Comparison of ENCODE assay signal across 1 cellular context in genomic region chr12:8909752-8910151, GRCh38.
TF ChIP-seq lines count a peak whose summit lies in the region.

No MANE protein-coding gene starts in this region.

TF ChIP-seq in WTC11, 78 proteins besides CTCF, POLR2A, EP300 and RAD21 (continued from another document):
- no peak for TF ChIP-seq MAX (CRISPR knock-in tag; IDR thresholded peaks at IDR 0.05)
- TF ChIP-seq, protein P1, sequence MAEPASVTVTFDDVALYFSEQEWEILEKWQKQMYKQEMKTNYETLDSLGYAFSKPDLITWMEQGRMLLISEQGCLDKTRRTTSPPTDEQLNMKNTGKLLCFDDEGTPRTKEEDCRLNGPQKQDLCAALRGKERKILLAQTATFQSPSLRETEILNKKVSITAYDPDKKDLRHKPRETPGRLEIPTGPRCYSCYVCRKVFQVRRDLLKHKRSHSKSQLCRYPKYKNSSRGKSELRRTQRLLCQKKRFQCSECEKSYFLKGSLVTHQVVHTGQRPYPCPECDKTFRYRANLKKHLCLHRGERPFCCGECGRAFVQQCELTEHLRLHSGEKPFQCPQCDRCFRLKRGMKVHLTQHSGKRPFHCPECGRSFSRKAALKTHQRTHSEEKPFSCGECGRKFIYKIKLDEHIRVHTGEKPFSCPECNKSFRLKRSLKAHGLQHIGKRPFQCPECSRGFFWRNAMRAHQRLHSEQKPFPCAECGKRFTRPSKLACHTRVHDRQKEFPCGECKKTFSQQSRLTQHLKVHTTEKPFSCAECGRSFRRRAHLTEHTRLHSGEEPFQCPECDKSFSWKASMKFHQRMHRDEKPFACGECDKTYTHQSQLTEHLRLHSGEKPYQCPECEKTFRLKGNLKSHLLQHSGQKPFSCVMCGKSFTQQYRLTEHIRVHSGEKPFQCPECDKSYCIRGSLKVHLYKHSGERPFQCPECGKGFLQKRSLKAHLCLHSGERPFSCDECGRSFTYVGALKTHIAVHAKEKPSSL (CRISPR knock-in tag; conservative IDR thresholded peaks at IDR 0.05): no peak
- TF ChIP-seq, protein P2, sequence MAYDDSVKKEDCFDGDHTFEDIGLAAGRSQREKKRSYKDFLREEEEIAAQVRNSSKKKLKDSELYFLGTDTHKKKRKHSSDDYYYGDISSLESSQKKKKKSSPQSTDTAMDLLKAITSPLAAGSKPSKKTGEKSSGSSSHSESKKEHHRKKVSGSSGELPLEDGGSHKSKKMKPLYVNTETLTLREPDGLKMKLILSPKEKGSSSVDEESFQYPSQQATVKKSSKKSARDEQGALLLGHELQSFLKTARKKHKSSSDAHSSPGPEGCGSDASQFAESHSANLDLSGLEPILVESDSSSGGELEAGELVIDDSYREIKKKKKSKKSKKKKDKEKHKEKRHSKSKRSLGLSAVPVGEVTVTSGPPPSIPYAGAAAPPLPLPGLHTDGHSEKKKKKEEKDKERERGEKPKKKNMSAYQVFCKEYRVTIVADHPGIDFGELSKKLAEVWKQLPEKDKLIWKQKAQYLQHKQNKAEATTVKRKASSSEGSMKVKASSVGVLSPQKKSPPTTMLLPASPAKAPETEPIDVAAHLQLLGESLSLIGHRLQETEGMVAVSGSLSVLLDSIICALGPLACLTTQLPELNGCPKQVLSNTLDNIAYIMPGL (CRISPR knock-in tag; IDR thresholded peaks at IDR 0.05): no peak
- TF ChIP-seq, protein P3, sequence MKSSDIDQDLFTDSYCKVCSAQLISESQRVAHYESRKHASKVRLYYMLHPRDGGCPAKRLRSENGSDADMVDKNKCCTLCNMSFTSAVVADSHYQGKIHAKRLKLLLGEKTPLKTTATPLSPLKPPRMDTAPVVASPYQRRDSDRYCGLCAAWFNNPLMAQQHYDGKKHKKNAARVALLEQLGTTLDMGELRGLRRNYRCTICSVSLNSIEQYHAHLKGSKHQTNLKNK (CRISPR knock-in tag; IDR thresholded peaks at IDR 0.05): no peak
- TF ChIP-seq TEAD4 (CRISPR knock-in tag; IDR thresholded peaks at IDR 0.05): no peak
- no peak for TF ChIP-seq GRHL2 (CRISPR knock-in tag; IDR thresholded peaks at IDR 0.05; ENCODE audit: insufficient replicate concordance, severe bottlenecking)
- TF ChIP-seq, protein P4, sequence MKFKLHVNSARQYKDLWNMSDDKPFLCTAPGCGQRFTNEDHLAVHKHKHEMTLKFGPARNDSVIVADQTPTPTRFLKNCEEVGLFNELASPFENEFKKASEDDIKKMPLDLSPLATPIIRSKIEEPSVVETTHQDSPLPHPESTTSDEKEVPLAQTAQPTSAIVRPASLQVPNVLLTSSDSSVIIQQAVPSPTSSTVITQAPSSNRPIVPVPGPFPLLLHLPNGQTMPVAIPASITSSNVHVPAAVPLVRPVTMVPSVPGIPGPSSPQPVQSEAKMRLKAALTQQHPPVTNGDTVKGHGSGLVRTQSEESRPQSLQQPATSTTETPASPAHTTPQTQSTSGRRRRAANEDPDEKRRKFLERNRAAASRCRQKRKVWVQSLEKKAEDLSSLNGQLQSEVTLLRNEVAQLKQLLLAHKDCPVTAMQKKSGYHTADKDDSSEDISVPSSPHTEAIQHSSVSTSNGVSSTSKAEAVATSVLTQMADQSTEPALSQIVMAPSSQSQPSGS (CRISPR knock-in tag; IDR thresholded peaks at IDR 0.05; ENCODE audit: borderline replicate concordance, low read depth): no peak
- TF ChIP-seq MLX (CRISPR knock-in tag; IDR thresholded peaks at IDR 0.05): no peak
- TF ChIP-seq, protein P5, sequence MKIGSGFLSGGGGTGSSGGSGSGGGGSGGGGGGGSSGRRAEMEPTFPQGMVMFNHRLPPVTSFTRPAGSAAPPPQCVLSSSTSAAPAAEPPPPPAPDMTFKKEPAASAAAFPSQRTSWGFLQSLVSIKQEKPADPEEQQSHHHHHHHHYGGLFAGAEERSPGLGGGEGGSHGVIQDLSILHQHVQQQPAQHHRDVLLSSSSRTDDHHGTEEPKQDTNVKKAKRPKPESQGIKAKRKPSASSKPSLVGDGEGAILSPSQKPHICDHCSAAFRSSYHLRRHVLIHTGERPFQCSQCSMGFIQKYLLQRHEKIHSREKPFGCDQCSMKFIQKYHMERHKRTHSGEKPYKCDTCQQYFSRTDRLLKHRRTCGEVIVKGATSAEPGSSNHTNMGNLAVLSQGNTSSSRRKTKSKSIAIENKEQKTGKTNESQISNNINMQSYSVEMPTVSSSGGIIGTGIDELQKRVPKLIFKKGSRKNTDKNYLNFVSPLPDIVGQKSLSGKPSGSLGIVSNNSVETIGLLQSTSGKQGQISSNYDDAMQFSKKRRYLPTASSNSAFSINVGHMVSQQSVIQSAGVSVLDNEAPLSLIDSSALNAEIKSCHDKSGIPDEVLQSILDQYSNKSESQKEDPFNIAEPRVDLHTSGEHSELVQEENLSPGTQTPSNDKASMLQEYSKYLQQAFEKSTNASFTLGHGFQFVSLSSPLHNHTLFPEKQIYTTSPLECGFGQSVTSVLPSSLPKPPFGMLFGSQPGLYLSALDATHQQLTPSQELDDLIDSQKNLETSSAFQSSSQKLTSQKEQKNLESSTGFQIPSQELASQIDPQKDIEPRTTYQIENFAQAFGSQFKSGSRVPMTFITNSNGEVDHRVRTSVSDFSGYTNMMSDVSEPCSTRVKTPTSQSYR (CRISPR knock-in tag; IDR thresholded peaks at IDR 0.05): no peak
- TF ChIP-seq, protein P6, sequence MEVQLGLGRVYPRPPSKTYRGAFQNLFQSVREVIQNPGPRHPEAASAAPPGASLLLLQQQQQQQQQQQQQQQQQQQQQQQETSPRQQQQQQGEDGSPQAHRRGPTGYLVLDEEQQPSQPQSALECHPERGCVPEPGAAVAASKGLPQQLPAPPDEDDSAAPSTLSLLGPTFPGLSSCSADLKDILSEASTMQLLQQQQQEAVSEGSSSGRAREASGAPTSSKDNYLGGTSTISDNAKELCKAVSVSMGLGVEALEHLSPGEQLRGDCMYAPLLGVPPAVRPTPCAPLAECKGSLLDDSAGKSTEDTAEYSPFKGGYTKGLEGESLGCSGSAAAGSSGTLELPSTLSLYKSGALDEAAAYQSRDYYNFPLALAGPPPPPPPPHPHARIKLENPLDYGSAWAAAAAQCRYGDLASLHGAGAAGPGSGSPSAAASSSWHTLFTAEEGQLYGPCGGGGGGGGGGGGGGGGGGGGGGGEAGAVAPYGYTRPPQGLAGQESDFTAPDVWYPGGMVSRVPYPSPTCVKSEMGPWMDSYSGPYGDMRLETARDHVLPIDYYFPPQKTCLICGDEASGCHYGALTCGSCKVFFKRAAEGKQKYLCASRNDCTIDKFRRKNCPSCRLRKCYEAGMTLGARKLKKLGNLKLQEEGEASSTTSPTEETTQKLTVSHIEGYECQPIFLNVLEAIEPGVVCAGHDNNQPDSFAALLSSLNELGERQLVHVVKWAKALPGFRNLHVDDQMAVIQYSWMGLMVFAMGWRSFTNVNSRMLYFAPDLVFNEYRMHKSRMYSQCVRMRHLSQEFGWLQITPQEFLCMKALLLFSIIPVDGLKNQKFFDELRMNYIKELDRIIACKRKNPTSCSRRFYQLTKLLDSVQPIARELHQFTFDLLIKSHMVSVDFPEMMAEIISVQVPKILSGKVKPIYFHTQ (CRISPR knock-in tag; IDR thresholded peaks at IDR 0.05): no peak
- TF ChIP-seq ZNF423 (CRISPR knock-in tag; IDR thresholded peaks at IDR 0.05): no peak
- no peak for TF ChIP-seq RELA (CRISPR knock-in tag; IDR thresholded peaks at IDR 0.05; ENCODE audit: borderline replicate concordance)
- TF ChIP-seq, protein P7, sequence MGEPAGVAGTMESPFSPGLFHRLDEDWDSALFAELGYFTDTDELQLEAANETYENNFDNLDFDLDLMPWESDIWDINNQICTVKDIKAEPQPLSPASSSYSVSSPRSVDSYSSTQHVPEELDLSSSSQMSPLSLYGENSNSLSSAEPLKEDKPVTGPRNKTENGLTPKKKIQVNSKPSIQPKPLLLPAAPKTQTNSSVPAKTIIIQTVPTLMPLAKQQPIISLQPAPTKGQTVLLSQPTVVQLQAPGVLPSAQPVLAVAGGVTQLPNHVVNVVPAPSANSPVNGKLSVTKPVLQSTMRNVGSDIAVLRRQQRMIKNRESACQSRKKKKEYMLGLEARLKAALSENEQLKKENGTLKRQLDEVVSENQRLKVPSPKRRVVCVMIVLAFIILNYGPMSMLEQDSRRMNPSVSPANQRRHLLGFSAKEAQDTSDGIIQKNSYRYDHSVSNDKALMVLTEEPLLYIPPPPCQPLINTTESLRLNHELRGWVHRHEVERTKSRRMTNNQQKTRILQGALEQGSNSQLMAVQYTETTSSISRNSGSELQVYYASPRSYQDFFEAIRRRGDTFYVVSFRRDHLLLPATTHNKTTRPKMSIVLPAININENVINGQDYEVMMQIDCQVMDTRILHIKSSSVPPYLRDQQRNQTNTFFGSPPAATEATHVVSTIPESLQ (CRISPR knock-in tag; IDR thresholded peaks at IDR 0.05): no peak
- no peak for TF ChIP-seq CBFB (CRISPR knock-in tag; IDR thresholded peaks at IDR 0.05; ENCODE audit: low read depth)
- TF ChIP-seq RORB (CRISPR knock-in tag; IDR thresholded peaks at IDR 0.05): no peak
